In the genomic region with DNA sequence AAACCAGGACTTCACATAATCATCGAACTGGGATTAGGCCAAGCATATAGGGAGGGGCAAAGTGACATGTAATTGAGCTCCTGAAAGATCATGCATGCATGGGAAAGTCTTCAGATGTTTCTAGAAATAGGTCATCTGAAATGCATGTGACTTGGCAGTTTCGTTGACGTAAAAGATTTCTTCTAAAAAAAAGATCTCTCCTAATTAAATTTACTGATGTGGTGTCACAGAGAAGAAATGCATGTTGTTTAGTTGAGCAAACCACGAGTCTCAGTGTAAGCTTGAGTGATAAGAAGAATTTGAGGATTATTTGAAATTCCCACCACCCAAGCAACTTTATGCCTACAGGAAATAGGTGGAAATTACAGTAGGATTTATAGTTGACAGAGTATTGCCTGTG, we compare ENCODE assay signal across 19 cellular contexts.
DNase-seq lines count a peak whose midpoint lies in the region; ATAC-seq and TF ChIP-seq lines count a peak whose summit lies in the region.
"Had no signal": no experiment of that assay in that cellular context is flagged by ENCODE, and none has a peak within 500 bp of the region (broad histone marks: within the 10 kb centered on the region; RNA-seq: fewer than 3 reads in every experiment).

No MANE protein-coding gene starts in this region.

- H3K27ac ChIP-seq in smooth muscle cell (ENCODE audit: low read depth): peak overlapping the region; percentile 73
- H3K27ac ChIP-seq: HL-60, Peyer's patch, SJSA1 had no signal

- DNase-seq in EH (ENCODE audit: low read depth): peak; percentile 83
- DNase-seq in amniotic epithelial cell (ENCODE audit: low read depth): peak; percentile 6
- DNase-seq in iris pigment epithelial cell (ENCODE audit: low read depth): peak; percentile 47
- DNase-seq in smooth muscle cell (lab: John Stamatoyannopoulos, UW; ENCODE audit: unreplicated experiment): no peak
- no peak for DNase-seq in Ammon's horn (ENCODE audit: low spot score)
- DNase-seq in activated T-cell treated with anti-CD3 and anti-CD28 coated beads for 4 hours: no peak
- DNase-seq: ACHN; BE2C; CD4-positive, alpha-beta T cell; DMS153; H7; MG63; NCI-H1092 treated with DMSO at 0.1 percent for 48 hours; NCI-H146; NCI-H2081; Peyer's patch had no signal

- no peaks in the 10 kb centered on the region for H3K27me3 ChIP-seq in smooth muscle cell (ENCODE audit: low read depth)
- H3K27me3 ChIP-seq: BE2C, MG63, Peyer's patch, SJSA1 had no signal

- no peak overlapping the region for H3K9ac ChIP-seq in smooth muscle cell (ENCODE audit: low read depth)

- H3K4me3 ChIP-seq in smooth muscle cell: no peak overlapping the region
- H3K4me3 ChIP-seq: MG63, Peyer's patch, SJSA1 had no signal

- H3K36me3 ChIP-seq in smooth muscle cell (ENCODE audit: low read depth): peaks cover 2% of the 10 kb centered on the region
- H3K36me3 ChIP-seq: BE2C, MG63 had no signal

- H3F3A ChIP-seq in smooth muscle cell (ENCODE audit: low read depth): no peaks in the 10 kb centered on the region

- H3K79me2 ChIP-seq in smooth muscle cell (ENCODE audit: low read depth): no peaks in the 10 kb centered on the region

- H4K20me1 ChIP-seq in smooth muscle cell (ENCODE audit: low read depth): no peaks in the 10 kb centered on the region

- no peak for ATAC-seq in HG03095 (IDR thresholded peaks at IDR 0.05; ENCODE audit: unreplicated experiment)

- peak overlapping the region; percentile 39 for H3K4me2 ChIP-seq in smooth muscle cell

- no peak for TF ChIP-seq CTCF in smooth muscle cell (IDR thresholded peaks at IDR 0.05; ENCODE audit: borderline replicate concordance, insufficient read depth, poor library complexity, severe bottlenecking)

- H2AFZ ChIP-seq in smooth muscle cell (ENCODE audit: low read depth): no peak overlapping the region

- WGBS in smooth muscle cell (ENCODE audit: low lambda C conversion rate): 23% methylated on average over 4 of the region's 4 CpGs

- H3K4me1 ChIP-seq in smooth muscle cell (ENCODE audit: low read depth): no peaks in the 10 kb centered on the region
- H3K4me1 ChIP-seq: BE2C, Peyer's patch had no signal

- H3K9me3 ChIP-seq in smooth muscle cell (replicated peaks; ENCODE audit: low read depth): no peaks in the 10 kb centered on the region
- H3K9me3 ChIP-seq: BE2C, MG63, Peyer's patch, SJSA1 had no signal

Comparison
In these comparisons a context has a peak if more than half of its experiments do, and no peak if none do; other contexts are left out.
1. DNase-seq: peak in EH (single experiment), amniotic epithelial cell (single experiment) and iris pigment epithelial cell (single experiment); none in smooth muscle cell (single experiment), Ammon's horn (single experiment) and activated T-cell treated with anti-CD3 and anti-CD28 coated beads for 4 hours (single experiment).